Comparison of ENCODE assay signal across 6 cellular contexts in genomic region chr11:65557280-65558001, GRCh38. TPM values are rescaled to one million over a fixed set of nuclear protein-coding genes. Genes with fewer than 3 reads are reported as not detected.
DNase-seq lines count a peak whose midpoint lies in the region; ATAC-seq, FAIRE-seq and TF ChIP-seq lines count a peak whose summit lies in the region.

No MANE protein-coding gene starts in this region.

- DNase-seq in MG63 = no peak
- peak; percentile 19 for DNase-seq in dermis blood vessel endothelial cell
- DNase-seq in psoas muscle = peak in 1 of 2 donors; percentile 61
- no peak for DNase-seq in cortex of kidney (lab: John Stamatoyannopoulos, UW)
- DNase-seq in GM12891 (ENCODE audit: insufficient read length, low spot score) = no peak
- no peak for DNase-seq in DMS153 (lab: John Stamatoyannopoulos, UW)

- H3K27me3 ChIP-seq in MG63 (no peaks in the 10 kb centered on the region), psoas muscle (ENCODE audit: insufficient read depth in 3 of 3, low read length in 2 of 3) (no peaks in the 10 kb centered on the region)

- H3K27ac ChIP-seq in psoas muscle = peak overlapping the region; percentile 99

- WGBS in psoas muscle, 3 donors = 2 to 12% (median 3%) methylated on average over 28 to 46 of the region's 47 CpGs

- TF ChIP-seq CTCF in psoas muscle (IDR thresholded peaks at IDR 0.05) = no peak

- TF ChIP-seq POLR2A in GM12891 (IDR thresholded peaks at IDR 0.05; ENCODE audit: low read depth, low read length) = no peak

- H3K9me3 ChIP-seq in MG63 = no peaks in the 10 kb centered on the region
- H3K9me3 ChIP-seq in psoas muscle = no peaks in the 10 kb centered on the region

- H3K36me3 ChIP-seq in MG63 (peaks cover 26% of the 10 kb centered on the region), psoas muscle (ENCODE audit: insufficient read depth in 1 of 2, low read depth in 1 of 2) (peaks cover 0 to 14% of the 10 kb centered on the region in 2 donors)

- no peak for FAIRE-seq in GM12891 (lab: Jason Lieb, UNC)

- no peak for ATAC-seq in psoas muscle

- intact Hi-C loops in psoas muscle (cut with DNase I) = loop anchor here in 1 of 2 donors (2.0 kb wide), 1 partner anchor 19 kb away; the partner anchor contains the start of gene EHBP1L1

- H3K4me3 ChIP-seq in MG63 = peak overlapping the region; percentile 67
- peak overlapping the region; percentile 75 for H3K4me3 ChIP-seq in psoas muscle

- peaks cover 59% of the 10 kb centered on the region for H3K4me1 ChIP-seq in psoas muscle

TF ChIP-seq in GM12891, 5 proteins besides CTCF, POLR2A, EP300 and RAD21:
- no peak for TF ChIP-seq PAX5 (IDR thresholded peaks at IDR 0.05; ENCODE audit: insufficient read depth, low read length, severe bottlenecking)

RNA-seq across cellular contexts. Expression of gene LTBP3, which starts 0.7 kb away (rescaled TPM):
- total RNA-seq in MG63 (2014; rRNA removed; shearing (Covaris generic); ENCODE audit: low replicate concordance) = 109 and 124 TPM in 2 replicates
- 31.1 and 48.2 TPM in 2 replicates for total RNA-seq in dermis blood vessel endothelial cell
- 10 to 100 TPM; 27.9 to 82.3 (median 51.4) TPM for total RNA-seq in psoas muscle
- 10 to 100 TPM; 12.7 to 19.2 (median 17.2) TPM for polyA plus RNA-seq in psoas muscle
- polyA plus RNA-seq in GM12891 (2012; ENCODE audit: low read depth, missing spikeins) = 14.6 TPM

RNA-seq across cellular contexts. Expression of gene ZNRD2, which starts 12.8 kb away (rescaled TPM):
- 51.1 and 90.7 TPM in 2 replicates for total RNA-seq in MG63 (2014; rRNA removed; shearing (Covaris generic); ENCODE audit: low replicate concordance)
- total RNA-seq in dermis blood vessel endothelial cell (38.7 and 47.5 TPM in 2 replicates), psoas muscle (10 to 100 TPM; 31.6 to 43.5 (median 38.0) TPM)
- polyA plus RNA-seq in psoas muscle = 100 to 1,000 TPM in 1 of 3 donors, 10 to 100 TPM in 2; 58.8 to 118 (median 94.2) TPM
- 48.7 TPM for polyA plus RNA-seq in GM12891 (2012; ENCODE audit: low read depth, missing spikeins)

RNA-seq across cellular contexts. Expression of gene FAM89B, which starts 14.9 kb away (rescaled TPM):
- total RNA-seq in MG63 (2014; rRNA removed; shearing (Covaris generic); ENCODE audit: low replicate concordance) = 45.5 and 66.6 TPM in 2 replicates
- 23.3 and 24.8 TPM in 2 replicates for total RNA-seq in dermis blood vessel endothelial cell
- total RNA-seq in psoas muscle = 100 to 1,000 TPM in 1 of 4 donors, 10 to 100 TPM in 3; 59.0 to 110 (median 66.9) TPM
- 100 to 1,000 TPM in 1 of 3 donors, 10 to 100 TPM in 2; 66.9 to 112 (median 67.4) TPM for polyA plus RNA-seq in psoas muscle
- 18.3 TPM for polyA plus RNA-seq in GM12891 (2012; ENCODE audit: low read depth, missing spikeins)

RNA-seq across cellular contexts. Expression of gene EHBP1L1, which starts 18.4 kb away (rescaled TPM):
- 30.8 and 65.1 TPM in 2 replicates for total RNA-seq in MG63 (2014; rRNA removed; shearing (Covaris generic); ENCODE audit: low replicate concordance)
- total RNA-seq in dermis blood vessel endothelial cell (15.7 and 15.9 TPM in 2 replicates), psoas muscle (100 to 1,000 TPM; 208 to 345 (median 282) TPM)
- 100 to 1,000 TPM; 114 to 177 (median 170) TPM for polyA plus RNA-seq in psoas muscle
- polyA plus RNA-seq in GM12891 (2012; ENCODE audit: low read depth, missing spikeins) = 36.3 TPM

RNA-seq across cellular contexts. Expression of gene SCYL1, which starts 32.6 kb away (rescaled TPM):
- total RNA-seq in MG63 (2014; rRNA removed; shearing (Covaris generic); ENCODE audit: low replicate concordance) = 50.1 and 56.3 TPM in 2 replicates
- 67.4 and 71.3 TPM in 2 replicates for total RNA-seq in dermis blood vessel endothelial cell
- total RNA-seq in psoas muscle = 100 to 1,000 TPM in 1 of 4 donors, 10 to 100 TPM in 3; 77.8 to 106 (median 92.6) TPM
- 10 to 100 TPM; 66.9 to 87.4 (median 79.4) TPM for polyA plus RNA-seq in psoas muscle
- polyA plus RNA-seq in GM12891 (2012; ENCODE audit: low read depth, missing spikeins) = 33.4 TPM
